In genomic region chr5:132651838-132652476, GRCh38 we compare ENCODE assay signal across 1 cellular context.
TF ChIP-seq lines count a peak whose summit lies in the region.

No MANE protein-coding gene starts in this region.

TF ChIP-seq in K562, 482 proteins besides CTCF, POLR2A, EP300 and RAD21 (continued from another document and continues in another):
- TF ChIP-seq ZBTB9 (CRISPR knock-in tag; IDR thresholded peaks at IDR 0.05) (no peak), HNRNPL (IDR thresholded peaks at IDR 0.05; ENCODE audit: low read depth, low read length) (no peak), NRF1 (conservative IDR thresholded peaks at IDR 0.05 in 1 of 2, IDR thresholded peaks at IDR 0.05 in 1 of 2) (no peak), ZNF347 (CRISPR knock-in tag; IDR thresholded peaks at IDR 0.05; ENCODE audit: low read depth) (no peak), GTF2B (IDR thresholded peaks at IDR 0.05; ENCODE audit: extremely low read depth, insufficient read length) (no peak), XRCC5 (IDR thresholded peaks at IDR 0.05; ENCODE audit: low read depth, low read length) (no peak), TCF7L2 (IDR thresholded peaks at IDR 0.05; ENCODE audit: low read depth, low read length) (no peak), NCOA1 (IDR thresholded peaks at IDR 0.05; ENCODE audit: low read depth) (peak; percentile 70; the same call in 1 of the 2 replicates), ARID3A (IDR thresholded peaks at IDR 0.05; ENCODE audit: borderline replicate concordance, low read depth, low read length) (peak; percentile 80; the same call in 1 of the 2 replicates), ZNF639 (CRISPR knock-in tag; conservative IDR thresholded peaks at IDR 0.05 in 1 of 2, IDR thresholded peaks at IDR 0.05 in 1 of 2) (peak in 1 of 2 experiments; percentile 70; a peak in 2 of 4 replicates), PHB2 (IDR thresholded peaks at IDR 0.05; ENCODE audit: low read depth) (peak; percentile 98), CXXC5 (CRISPR knock-in tag; IDR thresholded peaks at IDR 0.05) (peak; percentile 82), RB1 (IDR thresholded peaks at IDR 0.05; ENCODE audit: low read depth) (no peak), DMBX1 (CRISPR knock-in tag; IDR thresholded peaks at IDR 0.05; ENCODE audit: borderline replicate concordance) (peak; percentile 92), DLX4 (CRISPR knock-in tag; IDR thresholded peaks at IDR 0.05) (no peak), RCOR1 (IDR thresholded peaks at IDR 0.05; ENCODE audit: borderline replicate concordance in 1 of 2, low read depth in 2 of 2, low read length in 2 of 2) (peak; percentile 88 to 91; a peak in 3 of 4 replicates), ZNF57 (CRISPR knock-in tag; IDR thresholded peaks at IDR 0.05) (no peak), FOXP4 (CRISPR knock-in tag; IDR thresholded peaks at IDR 0.05; ENCODE audit: borderline replicate concordance) (no peak), JUN (IDR thresholded peaks at IDR 0.05; ENCODE audit: borderline replicate concordance, low read depth, low read length) (no peak), JUN (CRISPR knock-in tag; IDR thresholded peaks at IDR 0.05; ENCODE audit: borderline replicate concordance) (no peak), ZNF232 (CRISPR knock-in tag; IDR thresholded peaks at IDR 0.05) (no peak), HOXB6 (CRISPR knock-in tag; IDR thresholded peaks at IDR 0.05; ENCODE audit: borderline replicate concordance) (no peak), ZNF311 (CRISPR knock-in tag; IDR thresholded peaks at IDR 0.05) (no peak), MLX (CRISPR knock-in tag; conservative IDR thresholded peaks at IDR 0.05) (no peak), ESRRB (CRISPR knock-in tag; IDR thresholded peaks at IDR 0.05; ENCODE audit: borderline replicate concordance) (no peak), ZNF561 (CRISPR knock-in tag; conservative IDR thresholded peaks at IDR 0.05) (no peak), SAFB2 (IDR thresholded peaks at IDR 0.05; ENCODE audit: borderline replicate concordance, low read depth, low read length, severe bottlenecking) (no peak), MTA3 (IDR thresholded peaks at IDR 0.05; ENCODE audit: borderline replicate concordance) (no peak), ZNF79 (CRISPR knock-in tag; IDR thresholded peaks at IDR 0.05; ENCODE audit: low read depth) (no peak), TSC22D4 (tag; IDR thresholded peaks at IDR 0.05) (no peak), NFATC3 (IDR thresholded peaks at IDR 0.05) (no peak), ZNF830 (CRISPR knock-in tag; IDR thresholded peaks at IDR 0.05) (no peak), ZNF277 (CRISPR knock-in tag; IDR thresholded peaks at IDR 0.05; ENCODE audit: borderline replicate concordance) (no peak), PPARD (CRISPR knock-in tag; IDR thresholded peaks at IDR 0.05) (no peak), ZNF274 (IDR thresholded peaks at IDR 0.05; ENCODE audit: borderline replicate concordance, low read depth, low read length) (peak; percentile 46; the same call in 1 of the 2 replicates), GTF2A2 (tag; IDR thresholded peaks at IDR 0.05) (no peak), TBP (optimal IDR thresholded peaks at IDR 0.05; ENCODE audit: low read depth, low read length) (no peak), PREB (CRISPR knock-in tag; IDR thresholded peaks at IDR 0.05) (no peak), ADNP (tag; IDR thresholded peaks at IDR 0.05) (peak; percentile 72; the same call in 1 of the 2 replicates), NEUROD1 (IDR thresholded peaks at IDR 0.05; ENCODE audit: borderline replicate concordance, low read depth, low read length, partially characterized antibody) (peak; percentile 62), ID3 (CRISPR knock-in tag; IDR thresholded peaks at IDR 0.05) (no peak), ID3 (tag; IDR thresholded peaks at IDR 0.05) (peak; percentile 72; the same call in 1 of the 2 replicates), POLR2G (IDR thresholded peaks at IDR 0.05; ENCODE audit: low read depth, low read length) (no peak), PKNOX1 (IDR thresholded peaks at IDR 0.05) (peak; percentile 14; the same call in 1 of the 2 replicates), MTA2 (IDR thresholded peaks at IDR 0.05; ENCODE audit: low read depth) (peak; percentile 99), AFF4 (CRISPR knock-in tag; IDR thresholded peaks at IDR 0.05) (no peak), GMEB1 (CRISPR knock-in tag; IDR thresholded peaks at IDR 0.05) (no peak)
